In the genomic region with DNA sequence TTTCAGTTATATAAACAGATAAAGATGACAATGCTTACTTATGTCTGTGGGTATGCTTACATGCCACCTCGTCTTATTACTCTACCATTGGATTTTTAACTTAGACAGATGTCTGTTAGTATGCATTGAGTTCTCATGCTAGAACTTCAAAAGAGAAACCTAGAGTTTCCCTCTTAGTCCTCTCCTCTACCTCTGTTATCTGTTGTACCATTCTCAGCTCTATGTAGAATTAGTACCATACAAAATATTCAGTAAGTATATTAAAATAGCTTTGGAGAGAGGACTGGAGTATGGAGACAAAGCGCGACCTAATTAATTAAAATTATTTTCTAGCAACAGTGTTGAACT, we compare ENCODE assay signal across 17 cellular contexts.
DNase-seq lines count a peak whose midpoint lies in the region; ATAC-seq and TF ChIP-seq lines count a peak whose summit lies in the region.
"Had no signal": no experiment of that assay in that cellular context is flagged by ENCODE, and none has a peak within 500 bp of the region (broad histone marks: within the 10 kb centered on the region; RNA-seq: fewer than 3 reads in every experiment).

No MANE protein-coding gene starts in this region.

- H3K4me3 ChIP-seq in OCI-LY7 (ENCODE audit: low read depth, low read length, poor library complexity, severe bottlenecking) = no peak overlapping the region
- H3K4me3 ChIP-seq: left ventricle myocardium inferior, neural progenitor cell, SK-N-MC, skin epidermis, upper lobe of right lung had no signal

- no peak for TF ChIP-seq CTCF in OCI-LY7 (conservative IDR thresholded peaks at IDR 0.05; ENCODE audit: low read length)

- no peak for DNase-seq in EL
- DNase-seq in NCI-H2171 treated with DMSO at 0.1 percent for 48 hours (lab: John Stamatoyannopoulos, UW) = no peak
- DNase-seq in OCI-LY7 (ENCODE audit: low spot score) = no peak
- DNase-seq in activated CD4-positive, alpha-beta T cell treated with anti-CD3 and anti-CD28 coated beads for 4 hours = no peak
- DNase-seq: activated CD4-positive, CD25-positive, alpha-beta regulatory T cell treated with anti-CD3 and anti-CD28 coated beads, Interleukin-2, amount 50 U/mL, for 72 hours; effector memory CD8-positive, alpha-beta T cell; glutamatergic neuron; left ventricle myocardium inferior; NCI-H774; upper lobe of right lung had no signal

- peaks cover 9% of the 10 kb centered on the region for H3K4me1 ChIP-seq in OCI-LY7 (ENCODE audit: insufficient read depth, low read length, poor library complexity, severe bottlenecking)
- H3K4me1 ChIP-seq: upper lobe of right lung had no signal

- H3K36me3 ChIP-seq in OCI-LY7 (ENCODE audit: insufficient read depth, low read length) = no peaks in the 10 kb centered on the region
- H3K36me3 ChIP-seq: left ventricle myocardium inferior, neural progenitor cell, upper lobe of right lung had no signal

- intact Hi-C loops in OCI-LY7 (cut with micrococcal nuclease; ENCODE audit: unreplicated experiment) = no loop called here

- ATAC-seq in GM18508 (IDR thresholded peaks at IDR 0.05; ENCODE audit: insufficient read depth, unreplicated experiment) (peak; percentile 20), GM21381 (IDR thresholded peaks at IDR 0.05; ENCODE audit: unreplicated experiment) (peak; percentile 41), HG02943 (IDR thresholded peaks at IDR 0.05; ENCODE audit: low read depth, unreplicated experiment) (peak; percentile 34), HG03558 (IDR thresholded peaks at IDR 0.05; ENCODE audit: extremely low read depth, unreplicated experiment) (peak; percentile 19)
- ATAC-seq: effector memory CD8-positive, alpha-beta T cell; upper lobe of right lung had no signal

- POLR2A ChIA-PET in OCI-LY7 (lab: Charles Lee) = interaction anchor here (0.6 to 1.0 kb wide), 2 partner anchors 9 to 70 kb away, joined by 3 read pairs; no protein-coding TSS in a partner anchor

- no peaks in the 10 kb centered on the region for H3K79me2 ChIP-seq in OCI-LY7 (ENCODE audit: insufficient read depth, low read depth, low read length)

- CTCF ChIA-PET in OCI-LY7 (lab: Charles Lee; ENCODE audit: unreplicated experiment) = no interaction called here

- no peak overlapping the region for H2AFZ ChIP-seq in OCI-LY7 (ENCODE audit: low read length)
- H2AFZ ChIP-seq: neural progenitor cell had no signal

- H3K9me3 ChIP-seq in OCI-LY7 (ENCODE audit: low read length) = no peaks in the 10 kb centered on the region
- H3K9me3 ChIP-seq: left ventricle myocardium inferior, upper lobe of right lung had no signal

- no peaks in the 10 kb centered on the region for H3K9me2 ChIP-seq in OCI-LY7 (ENCODE audit: insufficient read depth, low read length)

- H4K20me1 ChIP-seq in OCI-LY7 (ENCODE audit: insufficient read depth, low read length) = no peaks in the 10 kb centered on the region

- no peak overlapping the region for H3K4me2 ChIP-seq in OCI-LY7 (ENCODE audit: low read length)
- H3K4me2 ChIP-seq: neural progenitor cell had no signal

- no TSS peak for BruUV-seq in OCI-LY7 (replicated peaks; lab: Mats Ljungman, UMichigan)

- H3K27ac ChIP-seq in OCI-LY7 (ENCODE audit: low read depth, low read length, poor library complexity, severe bottlenecking) = no peak overlapping the region
- H3K27ac ChIP-seq: left ventricle myocardium inferior, neural progenitor cell, SK-N-MC, skin epidermis, upper lobe of right lung had no signal
